In the genomic region with DNA sequence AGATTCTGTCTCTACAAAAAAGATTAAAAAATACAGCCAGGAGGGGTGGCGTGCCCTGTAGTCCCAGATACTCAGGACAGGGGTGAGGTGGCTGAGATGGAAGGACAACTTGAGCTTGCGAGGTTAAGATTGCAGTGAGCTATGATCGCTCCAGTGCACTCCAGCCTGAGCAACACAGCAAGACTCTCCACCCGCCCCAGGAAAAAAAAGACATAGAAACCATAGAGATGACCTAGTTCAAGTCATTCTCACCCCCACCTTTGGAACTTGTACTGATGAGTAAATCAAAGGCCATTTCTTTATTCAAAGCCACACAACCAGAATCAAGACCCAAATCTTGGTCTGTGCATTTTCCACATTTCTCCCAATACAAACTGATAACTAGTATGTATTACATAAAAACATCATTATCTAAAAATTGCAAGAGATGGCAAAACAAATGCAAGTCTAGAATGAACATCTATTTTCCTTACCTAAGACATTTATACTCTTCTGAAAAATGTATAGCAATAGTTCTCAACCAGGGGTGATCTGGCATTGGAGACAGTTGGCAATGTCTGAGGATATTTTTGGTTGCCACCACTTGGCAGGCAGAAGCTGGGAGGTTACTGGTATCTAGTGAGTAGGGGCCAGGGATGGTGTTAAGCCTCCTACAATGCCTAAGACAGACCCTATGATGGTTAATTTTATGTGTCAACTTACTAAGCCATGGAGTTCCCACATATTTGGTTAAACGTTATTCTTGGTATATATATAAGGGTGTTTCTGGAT, we compare ENCODE assay signal across 22 cellular contexts. TPM values are rescaled to one million over a fixed set of nuclear protein-coding genes. Genes with fewer than 3 reads are reported as not detected.
DNase-seq lines count a peak whose midpoint lies in the region; ATAC-seq, FAIRE-seq and TF ChIP-seq lines count a peak whose summit lies in the region.
"Had no signal": no experiment of that assay in that cellular context is flagged by ENCODE, and none has a peak within 500 bp of the region (broad histone marks: within the 10 kb centered on the region; RNA-seq: fewer than 3 reads in every experiment).

No MANE protein-coding gene starts in this region.

- DNase-seq in heart left ventricle, result no peak
- DNase-seq in left ventricle myocardium inferior, result no peak
- no peak for DNase-seq in K562 (ENCODE audit: extremely low read depth in 1 of 4, low spot score in 3 of 4)
- no peak for DNase-seq in left lobe of liver (ENCODE audit: low spot score)
- no peak for DNase-seq in T-cell
- no peak for DNase-seq in dedifferentiated amniotic fluid mesenchymal stem cell (ENCODE audit: extremely low spot score)
- DNase-seq in effector CD4-positive, alpha-beta T cell, result no peak
- DNase-seq: CD8-positive, alpha-beta T cell; DMS79; GOT3; MV-4-11; NCI-H1417; NCI-H1930; NCI-H446; PC-3 had no signal

- WGBS in heart left ventricle, 4 donors, result 75 to 82% (median 81%) methylated on average over 5 of the region's 5 CpGs
- 54% methylated on average over 5 of the region's 5 CpGs for WGBS in K562 (ENCODE audit: insufficient coverage, low coverage, missing lambda C conversion rate)

- H3K27me3 Mint-ChIP-seq in T-cell, result peaks cover 5 to 13% of the 10 kb centered on the region in 2 donors

- no peaks in the 10 kb centered on the region for H3K9me3 Mint-ChIP-seq in T-cell
- H3K9me3 Mint-ChIP-seq: CD8-positive, alpha-beta T cell had no signal

- H3K27ac ChIP-seq in heart left ventricle, result no peak overlapping the region
- H3K27ac ChIP-seq in left ventricle myocardium inferior (replicated peaks), result no peak overlapping the region
- H3K27ac ChIP-seq in K562 (ENCODE audit: extremely low read depth, low read depth, low read length), result no peak overlapping the region
- H3K27ac ChIP-seq: BLaER1, SK-N-MC had no signal

- H2AFZ ChIP-seq in K562 (ENCODE audit: low read depth, low read length), result no peak overlapping the region

- peak; percentile 41 to 58 (median 52) for ATAC-seq in heart left ventricle
- ATAC-seq in K562, result peak; percentile 53
- peak; percentile 53 for ATAC-seq in left lobe of liver
- ATAC-seq in T-cell (replicated peaks in 1 of 4), result no peak
- ATAC-seq in HG03439 (IDR thresholded peaks at IDR 0.05; ENCODE audit: unreplicated experiment), result no peak
- ATAC-seq: CD8-positive, alpha-beta T cell; GM12878; PC-3 had no signal

- H3K27me3 ChIP-seq in heart left ventricle (no peaks in the 10 kb centered on the region), left ventricle myocardium inferior (ENCODE audit: low read depth) (no peaks in the 10 kb centered on the region), K562 (ENCODE audit: control insufficient read depth in 2 of 2, insufficient read depth in 2 of 2, low read length in 2 of 2) (no peaks in the 10 kb centered on the region)
- H3K27me3 ChIP-seq: BLaER1 had no signal

- no peak overlapping the region for H3K4me2 ChIP-seq in K562 (ENCODE audit: insufficient read depth, low read length)
- H3K4me2 ChIP-seq: BLaER1 had no signal

- TF ChIP-seq CTCF in heart left ventricle (IDR thresholded peaks at IDR 0.05), result no peak
- no peak for TF ChIP-seq CTCF in left ventricle myocardium inferior (IDR thresholded peaks at IDR 0.05; ENCODE audit: borderline replicate concordance)
- TF ChIP-seq CTCF in K562 (IDR thresholded peaks at IDR 0.05 in 2 of 3, conservative IDR thresholded peaks at IDR 0.05 in 1 of 3; ENCODE audit: insufficient read depth in 2 of 3, low read depth in 1 of 3, low read length in 3 of 3), result no peak

- H3K79me2 ChIP-seq in K562 (ENCODE audit: control insufficient read depth, insufficient read depth, low read length), result no peaks in the 10 kb centered on the region; the same call in 2 of the 3 replicates

- no peaks in the 10 kb centered on the region for H3K36me3 Mint-ChIP-seq in T-cell
- H3K36me3 Mint-ChIP-seq: CD8-positive, alpha-beta T cell had no signal

- no peaks in the 10 kb centered on the region for H3K36me3 ChIP-seq in heart left ventricle
- H3K36me3 ChIP-seq in left ventricle myocardium inferior, result no peaks in the 10 kb centered on the region
- H3K36me3 ChIP-seq in K562 (ENCODE audit: control insufficient read depth, insufficient read depth, low read length), result no peaks in the 10 kb centered on the region
- H3K36me3 ChIP-seq: BLaER1 had no signal

- no peak for FAIRE-seq in K562 (lab: Jason Lieb, UNC)
- FAIRE-seq: D721Med, G401.6, GM12878, GM18507 had no signal

- POLR2A ChIA-PET in K562 (lab: Yijun Ruan, JAX), result no interaction called here
- POLR2A ChIA-PET in T-cell (lab: Charles Lee), result no interaction called here

- intact Hi-C loops in heart left ventricle (cut with DNase I), result no loop called here
- intact Hi-C loops in left ventricle myocardium inferior (cut with micrococcal nuclease), result no loop called here
- intact Hi-C loops in K562 (cut with micrococcal nuclease), result no loop called here

- TF ChIP-seq EP300 in K562 (IDR thresholded peaks at IDR 0.05; ENCODE audit: low read length), result no peak

- H3K4me1 ChIP-seq in heart left ventricle, result peaks cover 0 to 24% (median 6%) of the 10 kb centered on the region in 12 donors
- peaks cover 38% of the 10 kb centered on the region for H3K4me1 ChIP-seq in left ventricle myocardium inferior
- H3K4me1 ChIP-seq in K562 (replicated peaks in 1 of 2; ENCODE audit: control insufficient read depth in 2 of 2, insufficient read depth in 2 of 2, low read length in 2 of 2), result no peaks in the 10 kb centered on the region; a peak in 1 of 5 replicates
- H3K4me1 ChIP-seq: BLaER1 had no signal

- TF ChIP-seq RAD21 in K562 (CRISPR knock-in tag; conservative IDR thresholded peaks at IDR 0.05 in 1 of 2, IDR thresholded peaks at IDR 0.05 in 1 of 2), result no peak

- H3K9me1 ChIP-seq in K562 (ENCODE audit: control insufficient read depth, insufficient read depth, low read length), result no peaks in the 10 kb centered on the region

- in situ Hi-C loops in K562 (cut with MboI), result no loop called here

- H3K27ac Mint-ChIP-seq in T-cell, result no peak overlapping the region
- H3K27ac Mint-ChIP-seq: CD8-positive, alpha-beta T cell had no signal

- CTCF ChIA-PET in K562 (lab: Yijun Ruan, JAX; ENCODE audit: low intra/inter-chr PET ratio), result interaction anchor here (0.7 kb wide), 1 partner anchor 9 kb away, joined by 3 read pairs; no protein-coding TSS in a partner anchor
- CTCF ChIA-PET in T-cell (lab: Charles Lee), result no interaction called here

- TF ChIP-seq POLR2A in heart left ventricle (IDR thresholded peaks at IDR 0.05) (no peak), K562 (conservative IDR thresholded peaks at IDR 0.05) (no peak)

- H3K9ac ChIP-seq in K562 (ENCODE audit: insufficient read depth in 1 of 2, low read depth in 2 of 2, low read length in 2 of 2), result no peak overlapping the region
- H3K9ac ChIP-seq: BLaER1 had no signal

- no peak overlapping the region for H3K4me3 Mint-ChIP-seq in T-cell
- H3K4me3 Mint-ChIP-seq: CD8-positive, alpha-beta T cell had no signal

- no peaks in the 10 kb centered on the region for H4K20me1 ChIP-seq in K562 (replicated peaks; ENCODE audit: control insufficient read depth, insufficient read depth, low read length)
- H4K20me1 ChIP-seq: BLaER1 had no signal

- H3K4me1 Mint-ChIP-seq in T-cell, result no peaks in the 10 kb centered on the region

- H3K4me3 ChIP-seq in heart left ventricle (no peak overlapping the region), left ventricle myocardium inferior (no peak overlapping the region), K562 (no peak overlapping the region)
- H3K4me3 ChIP-seq: BLaER1, GM12878, SK-N-MC had no signal

- H3K9me3 ChIP-seq in heart left ventricle (no peaks in the 10 kb centered on the region), left ventricle myocardium inferior (replicated peaks) (no peaks in the 10 kb centered on the region), K562 (replicated peaks; ENCODE audit: control insufficient read depth, insufficient read depth, low read depth, low read length) (no peaks in the 10 kb centered on the region)
- H3K9me3 ChIP-seq: BLaER1 had no signal

- no TSS peak for BruUV-seq in K562 (replicated peaks; lab: Mats Ljungman, UMichigan)

TF ChIP-seq in K562, 482 proteins besides CTCF, POLR2A, EP300 and RAD21 (continues in another document):
- no peak for TF ChIP-seq MEF2D (tag; conservative IDR thresholded peaks at IDR 0.05; ENCODE audit: low read depth)
- no peak for TF ChIP-seq NRF1 (conservative IDR thresholded peaks at IDR 0.05 in 1 of 2, IDR thresholded peaks at IDR 0.05 in 1 of 2)
- TF ChIP-seq, protein P1, sequence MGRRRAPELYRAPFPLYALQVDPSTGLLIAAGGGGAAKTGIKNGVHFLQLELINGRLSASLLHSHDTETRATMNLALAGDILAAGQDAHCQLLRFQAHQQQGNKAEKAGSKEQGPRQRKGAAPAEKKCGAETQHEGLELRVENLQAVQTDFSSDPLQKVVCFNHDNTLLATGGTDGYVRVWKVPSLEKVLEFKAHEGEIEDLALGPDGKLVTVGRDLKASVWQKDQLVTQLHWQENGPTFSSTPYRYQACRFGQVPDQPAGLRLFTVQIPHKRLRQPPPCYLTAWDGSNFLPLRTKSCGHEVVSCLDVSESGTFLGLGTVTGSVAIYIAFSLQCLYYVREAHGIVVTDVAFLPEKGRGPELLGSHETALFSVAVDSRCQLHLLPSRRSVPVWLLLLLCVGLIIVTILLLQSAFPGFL (CRISPR knock-in tag; IDR thresholded peaks at IDR 0.05), result no peak

RNA-seq across cellular contexts. Expression of a gene that starts 34.6 kb away (rescaled TPM):
- total RNA-seq in heart left ventricle, result 10 to 100 TPM; 15.5 to 39.1 (median 28.8) TPM
- 10 to 100 TPM in 1 of 2 donors, 1 to 10 TPM in 1; 7.4 to 12.3 TPM for polyA plus RNA-seq in heart left ventricle
- 13.0 TPM for total RNA-seq in left ventricle myocardium inferior
- 23.3 and 49.2 TPM in 2 replicates for total RNA-seq in K562 (2011; cell fraction: chromatin; rRNA removed; ENCODE audit: low replicate concordance)
- 11.5 and 15.8 TPM in 2 replicates for total RNA-seq in K562 (2011; cell fraction: nucleolus; rRNA removed)
- total RNA-seq in K562 (2011; cell fraction: nucleoplasm; rRNA removed), result 23.7 and 31.5 TPM in 2 replicates
- total RNA-seq in K562 (2014; rRNA removed), result 3.1 and 3.8 TPM in 2 replicates
- total RNA-seq in K562 (2014; rRNA removed; fragmentation: Illumina TruSeq; extraction: Trizol), result 6.4 and 7.3 TPM in 2 replicates
- total RNA-seq in K562 (2015; rRNA removed; fragmentation: Illumina TruSeq; extraction: Trizol), result 6.4 and 9.5 TPM in 2 replicates
- 4.7 and 5.8 TPM in 2 replicates for total RNA-seq in K562 (2021)
- 10.1 and 10.8 TPM in 2 replicates for polyA plus RNA-seq in K562 (2011; rRNA removed)
- 2.8 and 5.6 TPM in 2 replicates for polyA plus RNA-seq in K562 (2011; cell fraction: cytosol; rRNA removed)
- polyA plus RNA-seq in K562 (2011; cell fraction: nucleus; rRNA removed), result 12.8 and 22.2 TPM in 2 replicates
- 3.6 and 4.1 TPM in 2 replicates for polyA plus RNA-seq in K562 (2012)
- 3.7 and 5.9 TPM in 2 replicates for polyA plus RNA-seq in K562 (2014; fragmentation: Illumina TruSeq; extraction: Trizol)
- polyA plus RNA-seq in K562 (2014; fragmentation: Nextera tagmentation; extraction: Ambion mirVana), result 1 to 10 TPM in 1 of 2 experiments, under 1 TPM in 1; 0.94 to 1.7 TPM
- 2.5 and 3.7 TPM in 2 replicates for polyA plus RNA-seq in K562 (2014; rRNA removed)
- polyA minus RNA-seq in K562 (2011; rRNA and poly(A)+ RNA removed), result 16.6 and 32.2 TPM in 2 replicates
- polyA minus RNA-seq in K562 (2011; cell fraction: cytosol; rRNA and poly(A)+ RNA removed), result 7.6 and 8.6 TPM in 2 replicates
- polyA minus RNA-seq in K562 (2011; cell fraction: nucleus; rRNA and poly(A)+ RNA removed), result 18.0 and 44.5 TPM in 2 replicates
- 50.8 TPM for total RNA-seq in left lobe of liver
- 1 to 10 TPM in 4 of 5 donors, under 1 TPM in 1; 0.68 to 2.4 (median 1.2) TPM for total RNA-seq in T-cell

Comparison
In these comparisons a context has a peak if more than half of its experiments do, and no peak if none do; other contexts are left out.
1. ATAC-seq: peak in heart left ventricle (4 of 4), K562 (single experiment) and left lobe of liver (single experiment); none in T-cell (0 of 4) and HG03439 (single experiment).